Comparison of ENCODE assay signal across 9 cellular contexts in the genomic region with DNA sequence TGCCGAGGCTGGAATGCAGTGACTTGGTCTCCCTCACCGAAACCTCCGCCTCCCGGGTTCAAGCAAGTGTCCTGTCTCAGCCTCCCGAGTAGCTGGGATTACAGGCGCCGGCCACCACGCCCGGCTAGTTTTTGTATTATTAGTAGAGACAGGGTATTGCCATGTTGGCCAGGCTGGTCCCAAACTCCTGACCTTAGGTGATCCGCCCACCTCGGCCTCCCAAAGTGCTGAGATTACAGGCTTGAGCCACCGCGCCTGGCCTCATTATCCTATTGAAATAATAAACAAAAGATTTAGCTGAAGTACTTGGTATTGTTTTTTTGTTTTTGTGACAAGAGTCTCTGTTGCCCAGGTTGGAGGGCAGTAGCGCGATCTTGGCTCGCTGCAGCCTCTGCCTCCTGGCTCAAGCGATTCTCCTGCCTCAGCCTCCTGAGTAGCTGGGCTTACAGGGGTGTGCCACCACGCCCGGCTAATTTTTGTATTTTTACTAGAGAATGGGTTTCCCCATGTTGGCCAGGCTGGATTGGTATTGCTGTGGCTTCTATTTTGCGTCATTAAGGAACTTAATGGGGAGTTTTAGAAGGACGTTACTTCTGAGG. TPM values are rescaled to one million over a fixed set of nuclear protein-coding genes. Genes with fewer than 3 reads are reported as not detected.
A peak's percentile ranks its signal among the peaks of the same experiment; 100 is the strongest.
DNase-seq lines count a peak whose midpoint lies in the region; ATAC-seq and TF ChIP-seq lines count a peak whose summit lies in the region.
"Had no signal": no experiment of that assay in that cellular context is flagged by ENCODE, and none has a peak within 500 bp of the region (broad histone marks: within the 10 kb centered on the region; RNA-seq: fewer than 3 reads in every experiment).

No MANE protein-coding gene starts in this region.

- H3K36me3 ChIP-seq in CD8-positive, alpha-beta T cell (ENCODE audit: insufficient read depth, low read length): peaks cover 36% of the 10 kb centered on the region
- peaks cover 63% of the 10 kb centered on the region for H3K36me3 ChIP-seq in NT2/D1 (ENCODE audit: insufficient read depth, insufficient read length, low read length)
- H3K36me3 ChIP-seq in endocrine pancreas (ENCODE audit: control insufficient read depth, insufficient read depth, low read length): peaks cover 11% of the 10 kb centered on the region
- peaks cover 47% of the 10 kb centered on the region for H3K36me3 ChIP-seq in neutrophil

- H3K27me3 ChIP-seq in CD8-positive, alpha-beta T cell (ENCODE audit: insufficient read depth, low read length): no peaks in the 10 kb centered on the region
- H3K27me3 ChIP-seq in NT2/D1 (ENCODE audit: insufficient read depth, insufficient read length) (no peaks in the 10 kb centered on the region), endocrine pancreas (ENCODE audit: control insufficient read depth, insufficient read depth, low read length) (no peaks in the 10 kb centered on the region), neutrophil (no peaks in the 10 kb centered on the region)

- POLR2A ChIA-PET in CD8-positive, alpha-beta T cell (lab: Charles Lee): interaction anchor here (0.7 to 1.7 kb wide), 4 partner anchors 9 to 129 kb away, joined by 3 to 7 read pairs (median 4); partner anchors contain the start of gene LMLN

- H3K27me3 Mint-ChIP-seq in CD8-positive, alpha-beta T cell (ENCODE audit: low read depth): no peaks in the 10 kb centered on the region

- peaks cover 48% of the 10 kb centered on the region for H3K4me1 Mint-ChIP-seq in CD8-positive, alpha-beta T cell (ENCODE audit: low read depth)

- H3K4me3 ChIP-seq in CD8-positive, alpha-beta T cell (ENCODE audit: low read depth, low read length): peak overlapping the region; percentile 59
- H3K4me3 ChIP-seq in NT2/D1 (ENCODE audit: insufficient read length, low read depth): peak overlapping the region; percentile 96
- H3K4me3 ChIP-seq in endocrine pancreas (ENCODE audit: control insufficient read depth, insufficient read depth, low read length): peak overlapping the region; percentile 99
- H3K4me3 ChIP-seq in neutrophil (ENCODE audit: low read depth in 1 of 2, low read length in 1 of 2): peak overlapping the region in 1 of 2 experiments; percentile 79

- no peaks in the 10 kb centered on the region for H3K9me3 Mint-ChIP-seq in CD8-positive, alpha-beta T cell

- DNase-seq in CD8-positive, alpha-beta T cell: no peak
- DNase-seq in NT2/D1 (ENCODE audit: low read depth, low spot score): no peak
- no peak for DNase-seq in NCI-H1092 (lab: John Stamatoyannopoulos, UW)
- no peak for DNase-seq in mucosa of gallbladder (ENCODE audit: low spot score)
- DNase-seq: OCI-M1 had no signal

- CTCF ChIA-PET in CD8-positive, alpha-beta T cell (lab: Charles Lee): no interaction called here

- intact Hi-C loops in CD8-positive, alpha-beta T cell (cut with DNase I, micrococcal nuclease): loop anchor here in 1 of 2 experiments (5.0 kb wide), 1 partner anchor 204 kb away; the partner anchor contains the start of gene FYTTD1

- ATAC-seq in CD8-positive, alpha-beta T cell: no peak
- no peak for ATAC-seq in GM21619 (IDR thresholded peaks at IDR 0.05; ENCODE audit: unreplicated experiment)
- ATAC-seq in GM21423 (IDR thresholded peaks at IDR 0.05; ENCODE audit: unreplicated experiment): no peak

- H3K4me1 ChIP-seq in CD8-positive, alpha-beta T cell (ENCODE audit: insufficient read depth, low read length): peaks cover 39% of the 10 kb centered on the region
- H3K4me1 ChIP-seq in NT2/D1 (ENCODE audit: insufficient read depth, insufficient read length) (peaks cover 3% of the 10 kb centered on the region), endocrine pancreas (ENCODE audit: control insufficient read depth, insufficient read depth, low read length) (peaks cover 4% of the 10 kb centered on the region), neutrophil (ENCODE audit: control insufficient read depth in 1 of 2, insufficient read depth in 1 of 2, low read depth in 1 of 2, low read length in 1 of 2) (peaks cover 19 to 22% of the 10 kb centered on the region in 2 experiments)

- no peaks in the 10 kb centered on the region for H3K9me3 ChIP-seq in CD8-positive, alpha-beta T cell (ENCODE audit: low read length)
- H3K9me3 ChIP-seq in NT2/D1 (ENCODE audit: insufficient read depth, low read length): no peaks in the 10 kb centered on the region
- H3K9me3 ChIP-seq in endocrine pancreas (ENCODE audit: control insufficient read depth, low read length): no peaks in the 10 kb centered on the region
- no peaks in the 10 kb centered on the region for H3K9me3 ChIP-seq in neutrophil

- H3K9ac ChIP-seq in NT2/D1 (ENCODE audit: insufficient read length, low read depth) (peak overlapping the region; percentile 96), endocrine pancreas (ENCODE audit: control insufficient read depth, insufficient read depth, low read length) (peak overlapping the region; percentile 90)

- H3K27ac ChIP-seq in CD8-positive, alpha-beta T cell (ENCODE audit: low read depth, low read length): peak overlapping the region; percentile 91
- peak overlapping the region; percentile 89 for H3K27ac ChIP-seq in neutrophil

- H3K4me3 Mint-ChIP-seq in CD8-positive, alpha-beta T cell: peak overlapping the region; percentile 98

- peaks cover 60% of the 10 kb centered on the region for H3K36me3 Mint-ChIP-seq in CD8-positive, alpha-beta T cell

- H3K27ac Mint-ChIP-seq in CD8-positive, alpha-beta T cell: peak overlapping the region; percentile 98

- TF ChIP-seq CTCF in CD8-positive, alpha-beta T cell (IDR thresholded peaks at IDR 0.05): no peak
- TF ChIP-seq CTCF in neutrophil (IDR thresholded peaks at IDR 0.05): no peak

RNA-seq across cellular contexts. Expression of gene RPL35A, which starts 1.5 kb away (rescaled TPM):
- total RNA-seq in CD8-positive, alpha-beta T cell: 1,000 to 10,000 TPM; 2,004 to 2,100 TPM
- total RNA-seq in mucosa of gallbladder: 625 TPM

RNA-seq across cellular contexts. Expression of gene LMLN, which starts 8.5 kb away (rescaled TPM):
- 1 to 10 TPM; 4.4 to 6.4 TPM for total RNA-seq in CD8-positive, alpha-beta T cell
- total RNA-seq in mucosa of gallbladder: 8.1 TPM
